ENCODE assay signal across 23 cellular contexts in genomic region chr6:107676002-107676401, GRCh38.
DNase-seq lines count a peak whose midpoint lies in the region; ATAC-seq and TF ChIP-seq lines count a peak whose summit lies in the region.
"Had no signal": no experiment of that assay in that cellular context is flagged by ENCODE, and none has a peak within 500 bp of the region (broad histone marks: within the 10 kb centered on the region; RNA-seq: fewer than 3 reads in every experiment).

No MANE protein-coding gene starts in this region.

- H3K79me2 ChIP-seq in osteoblast (ENCODE audit: insufficient read depth, low read length), result no peaks in the 10 kb centered on the region

- no peak for ATAC-seq in effector memory CD8-positive, alpha-beta T cell (replicated peaks)
- no peak for ATAC-seq in naive thymus-derived CD4-positive, alpha-beta T cell

- peaks cover 0 to 13% of the 10 kb centered on the region in 2 donors for H3K27me3 Mint-ChIP-seq in effector memory CD8-positive, alpha-beta T cell
- H3K27me3 Mint-ChIP-seq in naive thymus-derived CD4-positive, alpha-beta T cell, result peaks cover 0 to 21% (median 0%) of the 10 kb centered on the region in 5 donors
- H3K27me3 Mint-ChIP-seq: stimulated activated naive CD8-positive, alpha-beta T cell treated with anti-CD3 and anti-CD28 coated beads, Interleukin-15, Interleukin-2, amounts not matched to agents 100 ng/mL and 50 ng/mL, for 24 hours had no signal

- H3K27me3 ChIP-seq in osteoblast (ENCODE audit: insufficient read depth, low read length), result no peaks in the 10 kb centered on the region
- H3K27me3 ChIP-seq in naive thymus-derived CD4-positive, alpha-beta T cell (ENCODE audit: control insufficient read depth in 2 of 2, insufficient read depth in 2 of 2, low read length in 2 of 2), result no peaks in the 10 kb centered on the region
- H3K27me3 ChIP-seq: BE2C, esophagus muscularis mucosa, pancreas, SJSA1, testis had no signal

- H3K36me3 ChIP-seq in osteoblast (ENCODE audit: insufficient read depth, low read length), result no peaks in the 10 kb centered on the region
- H3K36me3 ChIP-seq in naive thymus-derived CD4-positive, alpha-beta T cell (ENCODE audit: control insufficient read depth in 2 of 3, insufficient read depth in 3 of 3, low read length in 3 of 3), result no peaks in the 10 kb centered on the region
- H3K36me3 ChIP-seq: BE2C, esophagus muscularis mucosa, pancreas, SJSA1 had no signal

- DNase-seq in AG20443 (ENCODE audit: low spot score), result peak; percentile 61
- DNase-seq in NCI-H446 treated with DMSO at 0.1 percent for 48 hours (lab: John Stamatoyannopoulos, UW), result peak; percentile 31
- DNase-seq in dermis microvascular lymphatic vessel endothelial cell (ENCODE audit: low read depth in 2 of 2), result peak; percentile 59 to 66
- DNase-seq in osteoblast (ENCODE audit: insufficient read length, low spot score, missing footprints), result peak; percentile 78
- DNase-seq in effector memory CD8-positive, alpha-beta T cell, result no peak
- DNase-seq in stimulated activated CD4-positive, alpha-beta T cell treated with anti-CD3 and anti-CD28 coated beads, Interleukin-1b, Interleukin-23, amount 100 ng/mL, for 48 hours, result no peak
- no peak for DNase-seq in naive thymus-derived CD4-positive, alpha-beta T cell
- no peak for DNase-seq in NCI-H187 treated with DMSO at 0.1 percent for 48 hours (lab: John Stamatoyannopoulos, UW)
- DNase-seq: cortex of kidney, NCI-H510A had no signal

- H2AFZ ChIP-seq in osteoblast (ENCODE audit: low read length), result peak overlapping the region; percentile 37

- intact Hi-C loops in naive thymus-derived CD4-positive, alpha-beta T cell (cut with micrococcal nuclease), result loop anchor here (10.0 kb wide), 2 partner anchors 279 to 1341 kb away; partner anchors contain the start of gene SEC63 (in 1 of the 2)

- no peaks in the 10 kb centered on the region for H3K9me3 ChIP-seq in osteoblast (ENCODE audit: low read depth, low read length)
- H3K9me3 ChIP-seq in naive thymus-derived CD4-positive, alpha-beta T cell (ENCODE audit: control insufficient read depth in 2 of 3, low read length in 3 of 3), result no peaks in the 10 kb centered on the region
- H3K9me3 ChIP-seq: BE2C, esophagus muscularis mucosa, pancreas, SJSA1, testis had no signal

- peaks cover 16% of the 10 kb centered on the region for H3K4me1 ChIP-seq in osteoblast (ENCODE audit: insufficient read depth, low read length)
- H3K4me1 ChIP-seq in naive thymus-derived CD4-positive, alpha-beta T cell (ENCODE audit: control insufficient read depth in 2 of 2, insufficient read depth in 2 of 2, low read length in 2 of 2), result peaks cover 0 to 10% of the 10 kb centered on the region in 2 donors
- H3K4me1 ChIP-seq: pancreas, SJSA1 had no signal

- no peak overlapping the region for H3K4me3 ChIP-seq in osteoblast (ENCODE audit: insufficient read depth, low read length)
- no peak overlapping the region for H3K4me3 ChIP-seq in naive thymus-derived CD4-positive, alpha-beta T cell (ENCODE audit: low read length)
- H3K4me3 ChIP-seq: SJSA1, smooth muscle cell, testis had no signal

- no peak overlapping the region for H3K4me2 ChIP-seq in osteoblast (ENCODE audit: insufficient read depth, low read length)
- H3K4me2 ChIP-seq: smooth muscle cell had no signal

- no peaks in the 10 kb centered on the region for H4K20me1 ChIP-seq in osteoblast (ENCODE audit: insufficient read depth, low read length)

- no peak for TF ChIP-seq CTCF in osteoblast (IDR thresholded peaks at IDR 0.05; ENCODE audit: extremely low read depth, low read depth, low read length)

- no peak overlapping the region for H3K4me3 Mint-ChIP-seq in effector memory CD8-positive, alpha-beta T cell
- H3K4me3 Mint-ChIP-seq in naive thymus-derived CD4-positive, alpha-beta T cell, result no peak overlapping the region
- H3K4me3 Mint-ChIP-seq: activated naive CD8-positive, alpha-beta T cell treated with anti-CD3 and anti-CD28 coated beads, Interleukin-2, amount 50 U/mL, for 24 hours; mesothelial cell of epicardium; stimulated activated naive CD8-positive, alpha-beta T cell treated with anti-CD3 and anti-CD28 coated beads, Interleukin-15, Interleukin-2, amounts not matched to agents 100 ng/mL and 50 ng/mL, for 24 hours had no signal

- POLR2A ChIA-PET in naive thymus-derived CD4-positive, alpha-beta T cell (lab: Charles Lee), result interaction anchor here (0.5 kb wide), 1 partner anchor 878 kb away, joined by 3 read pairs; no protein-coding TSS in a partner anchor

- CTCF ChIA-PET in naive thymus-derived CD4-positive, alpha-beta T cell (lab: Charles Lee), result interaction anchor here (0.6 to 8.6 kb wide), 6 partner anchors 14 to 816 kb away, joined by 3 to 63 read pairs (median 3); no protein-coding TSS in a partner anchor

- H3K27ac ChIP-seq in osteoblast (ENCODE audit: low read depth, low read length), result peak overlapping the region; percentile 34
- H3K27ac ChIP-seq in naive thymus-derived CD4-positive, alpha-beta T cell (ENCODE audit: low read depth, low read length), result no peak overlapping the region
- H3K27ac ChIP-seq: esophagus muscularis mucosa, RWPE1, SJSA1, testis had no signal

- H3K4me1 Mint-ChIP-seq in effector memory CD8-positive, alpha-beta T cell (ENCODE audit: low read depth in 2 of 2), result peaks cover 9% of the 10 kb centered on the region in 2 donors
- peaks cover 0 to 11% (median 4%) of the 10 kb centered on the region in 7 donors for H3K4me1 Mint-ChIP-seq in naive thymus-derived CD4-positive, alpha-beta T cell

- no peaks in the 10 kb centered on the region for H3K9me3 Mint-ChIP-seq in effector memory CD8-positive, alpha-beta T cell
- no peaks in the 10 kb centered on the region for H3K9me3 Mint-ChIP-seq in naive thymus-derived CD4-positive, alpha-beta T cell
- H3K9me3 Mint-ChIP-seq: activated naive CD8-positive, alpha-beta T cell treated with anti-CD3 and anti-CD28 coated beads, Interleukin-2, amount 50 U/mL, for 24 hours; activated T-cell treated with anti-CD3 and anti-CD28 coated beads, Interleukin-2, amount 50 U/mL, for 72 hours; CD8-positive, alpha-beta T cell; mesothelial cell of epicardium; naive B cell; stimulated activated naive CD8-positive, alpha-beta T cell treated with anti-CD3 and anti-CD28 coated beads, Interleukin-15, Interleukin-2, amounts not matched to agents 100 ng/mL and 50 ng/mL, for 24 hours had no signal

- H3K27ac Mint-ChIP-seq in effector memory CD8-positive, alpha-beta T cell, result no peak overlapping the region
- H3K27ac Mint-ChIP-seq in naive thymus-derived CD4-positive, alpha-beta T cell, result peak overlapping the region in 1 of 9 donors; percentile 81
- H3K27ac Mint-ChIP-seq: activated naive CD8-positive, alpha-beta T cell treated with anti-CD3 and anti-CD28 coated beads, Interleukin-2, amount 50 U/mL, for 24 hours; activated T-cell treated with anti-CD3 and anti-CD28 coated beads, Interleukin-2, amount 50 U/mL, for 72 hours; mesothelial cell of epicardium; stimulated activated naive CD8-positive, alpha-beta T cell treated with anti-CD3 and anti-CD28 coated beads, Interleukin-15, Interleukin-2, amounts not matched to agents 100 ng/mL and 50 ng/mL, for 24 hours had no signal

- peaks cover 3% of the 10 kb centered on the region for H3K36me3 Mint-ChIP-seq in effector memory CD8-positive, alpha-beta T cell (ENCODE audit: insufficient read depth)
- H3K36me3 Mint-ChIP-seq in naive thymus-derived CD4-positive, alpha-beta T cell, result no peaks in the 10 kb centered on the region
- H3K36me3 Mint-ChIP-seq: CD8-positive, alpha-beta T cell; mesothelial cell of epicardium; naive B cell had no signal

Comparison
In these comparisons a context has a peak if more than half of its experiments do, and no peak if none do; other contexts are left out.
1. DNase-seq: peak in AG20443 (single experiment), NCI-H446 treated with DMSO at 0.1 percent for 48 hours (single experiment), dermis microvascular lymphatic vessel endothelial cell (2 of 2) and osteoblast (single experiment); none in effector memory CD8-positive, alpha-beta T cell (0 of 3), stimulated activated CD4-positive, alpha-beta T cell treated with anti-CD3 and anti-CD28 coated beads, Interleukin-1b, Interleukin-23, amount 100 ng/mL, for 48 hours (single experiment), naive thymus-derived CD4-positive, alpha-beta T cell (0 of 9) and NCI-H187 treated with DMSO at 0.1 percent for 48 hours (single experiment).